ENCODE assay signal across 15 cellular contexts in the genomic region with DNA sequence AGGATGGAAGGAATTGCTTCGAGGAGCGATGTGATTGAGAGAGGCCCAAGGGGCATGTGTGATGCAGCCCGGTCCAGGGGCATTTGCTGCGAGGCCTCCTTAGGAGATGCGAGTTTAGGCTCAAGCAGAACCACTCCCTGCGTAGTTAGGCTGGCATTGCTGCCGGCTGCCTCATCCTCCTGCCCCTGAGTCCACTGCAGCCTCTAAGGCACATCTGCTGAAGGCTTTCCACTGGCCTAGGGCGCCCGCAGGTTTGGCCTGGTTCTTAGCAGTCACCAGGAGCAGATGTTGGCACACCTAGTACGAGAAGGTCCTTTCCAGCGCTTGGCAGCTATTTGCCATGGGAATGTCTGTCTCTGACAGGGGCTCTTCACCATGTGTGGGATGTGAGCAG. TPM values are rescaled to one million over a fixed set of nuclear protein-coding genes. Genes with fewer than 3 reads are reported as not detected.
DNase-seq lines count a peak whose midpoint lies in the region; ATAC-seq, FAIRE-seq and TF ChIP-seq lines count a peak whose summit lies in the region.
"Had no signal": no experiment of that assay in that cellular context is flagged by ENCODE, and none has a peak within 500 bp of the region (broad histone marks: within the 10 kb centered on the region; RNA-seq: fewer than 3 reads in every experiment).

No MANE protein-coding gene starts in this region.

- peak overlapping the region; percentile 78; the same call in 1 of the 2 replicates for H3K9ac ChIP-seq in BLaER1

- in situ Hi-C loops in GM13977 (cut with MboI; ENCODE audit: low pct_unique_long_range_greater_than_20kb, low sequenced_read_pairs, unreplicated experiment) = no loop called here

- H3K9me3 Mint-ChIP-seq in activated T-helper 17 cell treated with anti-CD3 and anti-CD28 coated beads, Interleukin-2, amount 50 U/mL, for 72 hours = no peaks in the 10 kb centered on the region
- no peaks in the 10 kb centered on the region for H3K9me3 Mint-ChIP-seq in naive thymus-derived CD4-positive, alpha-beta T cell

- CTCF ChIA-PET in naive thymus-derived CD4-positive, alpha-beta T cell (lab: Charles Lee) = interaction anchor here (0.6 to 5.0 kb wide), 3 partner anchors 20 to 1107 kb away, joined by 3 to 20 read pairs (median 4); a partner anchor contains a TSS

- H3K9me3 ChIP-seq in BLaER1 (no peaks in the 10 kb centered on the region), WERI-Rb-1 (ENCODE audit: severe bottlenecking) (no peaks in the 10 kb centered on the region), thyroid gland (no peaks in the 10 kb centered on the region)
- H3K9me3 ChIP-seq in naive thymus-derived CD4-positive, alpha-beta T cell (ENCODE audit: control insufficient read depth in 2 of 3, low read length in 3 of 3) = no peaks in the 10 kb centered on the region

- peaks cover 13% of the 10 kb centered on the region for H4K20me1 ChIP-seq in BLaER1

- H3K27me3 ChIP-seq in BLaER1 = no peaks in the 10 kb centered on the region
- no peaks in the 10 kb centered on the region for H3K27me3 ChIP-seq in naive thymus-derived CD4-positive, alpha-beta T cell (ENCODE audit: control insufficient read depth in 2 of 2, insufficient read depth in 2 of 2, low read length in 2 of 2)
- H3K27me3 ChIP-seq in WERI-Rb-1 (ENCODE audit: insufficient read depth, low read depth, severe bottlenecking) = no peaks in the 10 kb centered on the region
- no peaks in the 10 kb centered on the region for H3K27me3 ChIP-seq in thyroid gland

- no peak for ATAC-seq in activated T-helper 17 cell treated with anti-CD3 and anti-CD28 coated beads, Interleukin-2, amount 50 U/mL, for 72 hours (replicated peaks)
- ATAC-seq in naive thymus-derived CD4-positive, alpha-beta T cell = no peak

- FAIRE-seq in HTR-8/SVneo (lab: Jason Lieb, UNC) = no peak

- peak overlapping the region; percentile 72 for H3K4me3 Mint-ChIP-seq in activated T-helper 17 cell treated with anti-CD3 and anti-CD28 coated beads, Interleukin-2, amount 50 U/mL, for 72 hours
- H3K4me3 Mint-ChIP-seq in naive thymus-derived CD4-positive, alpha-beta T cell = peak overlapping the region; percentile 76 to 86 (median 82)

- TF ChIP-seq CTCF in WERI-Rb-1 (IDR thresholded peaks at IDR 0.05; ENCODE audit: low read depth, low read length) (no peak), GM13977 (IDR thresholded peaks at IDR 0.05; ENCODE audit: extremely low read depth, insufficient read depth, missing control alignments) (no peak), thyroid gland (IDR thresholded peaks at IDR 0.05) (no peak)

- peaks cover 100% of the 10 kb centered on the region for H3K4me1 ChIP-seq in BLaER1
- H3K4me1 ChIP-seq in naive thymus-derived CD4-positive, alpha-beta T cell (ENCODE audit: control insufficient read depth in 2 of 2, insufficient read depth in 2 of 2, low read length in 2 of 2) = peaks cover 94 to 98% of the 10 kb centered on the region in 2 donors
- peaks cover 0 to 24% of the 10 kb centered on the region in 2 donors for H3K4me1 ChIP-seq in thyroid gland

- peak overlapping the region; percentile 90 for H3K27ac ChIP-seq in BLaER1
- H3K27ac ChIP-seq in naive thymus-derived CD4-positive, alpha-beta T cell (ENCODE audit: low read depth, low read length) = peak overlapping the region; percentile 63
- H3K27ac ChIP-seq in WERI-Rb-1 = no peak overlapping the region
- H3K27ac ChIP-seq in thyroid gland = no peak overlapping the region

- H3K27ac Mint-ChIP-seq in activated T-helper 17 cell treated with anti-CD3 and anti-CD28 coated beads, Interleukin-2, amount 50 U/mL, for 72 hours = peak overlapping the region; percentile 98
- peak overlapping the region in 8 of 9 donors; percentile 88 to 98 (median 93) for H3K27ac Mint-ChIP-seq in naive thymus-derived CD4-positive, alpha-beta T cell

- 0 out of 2 replicates have a peak overlapping the region, but pooled peaks have one; percentile 14 for H3K4me3 ChIP-seq in BLaER1
- H3K4me3 ChIP-seq in naive thymus-derived CD4-positive, alpha-beta T cell (ENCODE audit: low read length) = peak overlapping the region; percentile 38
- H3K4me3 ChIP-seq in WERI-Rb-1 (ENCODE audit: low read depth, low read length) = no peak overlapping the region
- no peak overlapping the region for H3K4me3 ChIP-seq in thyroid gland (replicated peaks in 1 of 3)

- peaks cover 58% of the 10 kb centered on the region for H3K4me1 Mint-ChIP-seq in activated T-helper 17 cell treated with anti-CD3 and anti-CD28 coated beads, Interleukin-2, amount 50 U/mL, for 72 hours
- H3K4me1 Mint-ChIP-seq in naive thymus-derived CD4-positive, alpha-beta T cell = peaks cover 68 to 82% (median 77%) of the 10 kb centered on the region in 7 donors

- 82 to 85% methylated on average over 7 to 11 of the region's 11 CpGs for WGBS in thyroid gland, 2 donors

- POLR2A ChIA-PET in naive thymus-derived CD4-positive, alpha-beta T cell (lab: Charles Lee) = interaction anchor here (1.1 to 13.0 kb wide), 3 partner anchors 15 to 20 kb away, joined by 4 to 144 read pairs (median 37); a partner anchor contains a TSS

- H3K36me3 ChIP-seq in BLaER1 (peaks cover 42% of the 10 kb centered on the region), WERI-Rb-1 (no peaks in the 10 kb centered on the region), thyroid gland (no peaks in the 10 kb centered on the region)
- H3K36me3 ChIP-seq in naive thymus-derived CD4-positive, alpha-beta T cell (ENCODE audit: control insufficient read depth in 2 of 3, insufficient read depth in 3 of 3, low read length in 3 of 3) = peaks cover 0 to 4% (median 0%) of the 10 kb centered on the region in 3 experiments

- no peaks in the 10 kb centered on the region for H3K27me3 Mint-ChIP-seq in activated T-helper 17 cell treated with anti-CD3 and anti-CD28 coated beads, Interleukin-2, amount 50 U/mL, for 72 hours
- H3K27me3 Mint-ChIP-seq in naive thymus-derived CD4-positive, alpha-beta T cell = no peaks in the 10 kb centered on the region

- TF ChIP-seq POLR2A in GM15510 (IDR thresholded peaks at IDR 0.05; ENCODE audit: borderline replicate concordance, extremely low read depth, insufficient read length) = peak; percentile 16
- no peak for TF ChIP-seq POLR2A in thyroid gland (IDR thresholded peaks at IDR 0.05)

- intact Hi-C loops in naive thymus-derived CD4-positive, alpha-beta T cell (cut with micrococcal nuclease) = loop anchor here (1.0 to 10.0 kb wide), 9 partner anchors 21 to 384 kb away; a partner anchor contains a TSS
- intact Hi-C loops in thyroid gland (cut with DNase I) = no loop called here

- H3K36me3 Mint-ChIP-seq in activated T-helper 17 cell treated with anti-CD3 and anti-CD28 coated beads, Interleukin-2, amount 50 U/mL, for 72 hours (ENCODE audit: low read depth) = peaks cover 65% of the 10 kb centered on the region
- peaks cover 0 to 58% (median 18%) of the 10 kb centered on the region in 5 donors for H3K36me3 Mint-ChIP-seq in naive thymus-derived CD4-positive, alpha-beta T cell

- peak overlapping the region; percentile 89 for H3K4me2 ChIP-seq in BLaER1

- no peak for DNase-seq in naive thymus-derived CD4-positive, alpha-beta T cell
- DNase-seq in WERI-Rb-1 (no peak), GM13977 (ENCODE audit: low spot score) (no peak), thyroid gland (no peak), HTR-8/SVneo (ENCODE audit: insufficient read length, low spot score) (no peak)
- DNase-seq: NCI-H2171, OCI-M1 had no signal

RNA-seq across cellular contexts. Expression of a gene that starts 20.7 kb away (rescaled TPM):
- 10 to 100 TPM; 81.6 to 89.8 TPM for total RNA-seq in activated T-helper 17 cell treated with anti-CD3 and anti-CD28 coated beads, Interleukin-2, amount 50 U/mL, for 72 hours
- total RNA-seq in naive thymus-derived CD4-positive, alpha-beta T cell = 100 to 1,000 TPM; 106 to 232 (median 126) TPM
- 100 to 1,000 TPM in 1 of 2 donors, 10 to 100 TPM in 1; 41.0 to 122 TPM for polyA plus RNA-seq in naive thymus-derived CD4-positive, alpha-beta T cell
- 10 to 100 TPM in 2 of 4 donors, 1 to 10 TPM in 2; 7.1 to 13.4 (median 10.5) TPM for total RNA-seq in thyroid gland
- total RNA-seq: M059J had no signal

RNA-seq across cellular contexts. Expression of a gene that starts 48.4 kb away (rescaled TPM):
- total RNA-seq in activated T-helper 17 cell treated with anti-CD3 and anti-CD28 coated beads, Interleukin-2, amount 50 U/mL, for 72 hours = not detected
- total RNA-seq in naive thymus-derived CD4-positive, alpha-beta T cell = not detected
- not detected for polyA plus RNA-seq in naive thymus-derived CD4-positive, alpha-beta T cell
- total RNA-seq in thyroid gland = not detected
- total RNA-seq: cardiac septum, liver, M059J, osteoblast had no signal
- polyA plus RNA-seq: esophagus, liver had no signal

Comparison
In these comparisons a context has a peak if more than half of its experiments do, and no peak if none do; other contexts are left out.
1. H3K27ac ChIP-seq: peak in BLaER1 (single experiment) and naive thymus-derived CD4-positive, alpha-beta T cell (single experiment); none in WERI-Rb-1 (single experiment) and thyroid gland (0 of 3).
2. H3K4me3 ChIP-seq: peak in BLaER1 (single experiment) and naive thymus-derived CD4-positive, alpha-beta T cell (single experiment); none in WERI-Rb-1 (single experiment) and thyroid gland (0 of 3).
3. RNA of a gene that starts 20.7 kb away (total RNA-seq): 106 to 232 TPM in naive thymus-derived CD4-positive, alpha-beta T cell and 81.6 to 89.8 TPM in activated T-helper 17 cell treated with anti-CD3 and anti-CD28 coated beads, Interleukin-2, amount 50 U/mL, for 72 hours; 7.1 to 13.4 TPM in thyroid gland; every median in the first group is over 4 times any median in the second.